Comparison of ENCODE assay signal across 19 cellular contexts in genomic region chr5:61115968-61116367, GRCh38. TPM values are rescaled to one million over a fixed set of nuclear protein-coding genes. Genes with fewer than 3 reads are reported as not detected.
DNase-seq lines count a peak whose midpoint lies in the region; ATAC-seq and TF ChIP-seq lines count a peak whose summit lies in the region.
"Had no signal": no experiment of that assay in that cellular context is flagged by ENCODE, and none has a peak within 500 bp of the region (broad histone marks: within the 10 kb centered on the region; RNA-seq: fewer than 3 reads in every experiment).

No MANE protein-coding gene starts in this region.

- peaks cover 7% of the 10 kb centered on the region for H3K9me3 Mint-ChIP-seq in stimulated activated memory B cell treated with anti-CD40 and anti-IgM and Interleukin-4, amounts not matched to agents 10 μg/mL and 1 μg/mL and 100 μg/mL, for 72 hours
- H3K9me3 Mint-ChIP-seq: HFFc6 had no signal

- H3K36me3 Mint-ChIP-seq in stimulated activated memory B cell treated with anti-CD40 and anti-IgM and Interleukin-4, amounts not matched to agents 10 μg/mL and 1 μg/mL and 100 μg/mL, for 72 hours = peaks cover 40% of the 10 kb centered on the region

- H3K79me2 ChIP-seq in smooth muscle cell (ENCODE audit: low read depth) = no peaks in the 10 kb centered on the region

- WGBS in smooth muscle cell (ENCODE audit: low lambda C conversion rate) = 96% methylated on average over 3 of the region's 3 CpGs

- no peaks in the 10 kb centered on the region for H3K9me3 ChIP-seq in smooth muscle cell (replicated peaks; ENCODE audit: low read depth)
- H3K9me3 ChIP-seq in uterus = no peaks in the 10 kb centered on the region

- no peak for DNase-seq in smooth muscle cell (lab: John Stamatoyannopoulos, UW; ENCODE audit: unreplicated experiment)
- no peak for DNase-seq in uterus
- no peak for DNase-seq in activated CD4-positive, alpha-beta T cell treated with anti-CD3 and anti-CD28 coated beads, Interleukin-2, amount 50 U/mL, for 1 hour
- DNase-seq: ACHN, EL, HFFc6, Karpas-422, NCI-H1105, NCI-H1694 treated with DMSO at 0.1 percent for 48 hours, NCI-H345, NCI-H526, OCI-M1, SIG-M5 had no signal

- no peak overlapping the region for H3K4me2 ChIP-seq in smooth muscle cell

- H3F3A ChIP-seq in smooth muscle cell (ENCODE audit: low read depth) = no peaks in the 10 kb centered on the region

- H3K4me1 ChIP-seq in smooth muscle cell (ENCODE audit: low read depth) = no peaks in the 10 kb centered on the region
- H3K4me1 ChIP-seq in uterus = no peaks in the 10 kb centered on the region

- H3K4me3 Mint-ChIP-seq in stimulated activated memory B cell treated with anti-CD40 and anti-IgM and Interleukin-4, amounts not matched to agents 10 μg/mL and 1 μg/mL and 100 μg/mL, for 72 hours = no peak overlapping the region
- H3K4me3 Mint-ChIP-seq: HFFc6; T-helper 1 cell treated with Interleukin-12 subunit alpha and Interleukin-12 subunit beta and Interleukin-4 antibody, amounts not matched to agents 30 μg/mL and 1 μg/mL, for 36 hours had no signal

- H3K4me3 ChIP-seq in smooth muscle cell (no peak overlapping the region), uterus (no peak overlapping the region)

- H3K27ac ChIP-seq in smooth muscle cell (ENCODE audit: low read depth) (no peak overlapping the region), uterus (no peak overlapping the region)

- H4K20me1 ChIP-seq in smooth muscle cell (ENCODE audit: low read depth) = no peaks in the 10 kb centered on the region

- no peak for TF ChIP-seq POLR2A in uterus (IDR thresholded peaks at IDR 0.05)

- H3K27me3 ChIP-seq in smooth muscle cell (ENCODE audit: low read depth) (no peaks in the 10 kb centered on the region), uterus (no peaks in the 10 kb centered on the region)

- no peak overlapping the region for H2AFZ ChIP-seq in smooth muscle cell (ENCODE audit: low read depth)

- H3K36me3 ChIP-seq in smooth muscle cell (ENCODE audit: low read depth) (no peaks in the 10 kb centered on the region), uterus (no peaks in the 10 kb centered on the region)

- peaks cover 16% of the 10 kb centered on the region for H3K4me1 Mint-ChIP-seq in stimulated activated memory B cell treated with anti-CD40 and anti-IgM and Interleukin-4, amounts not matched to agents 10 μg/mL and 1 μg/mL and 100 μg/mL, for 72 hours

- no peaks in the 10 kb centered on the region for H3K27me3 Mint-ChIP-seq in stimulated activated memory B cell treated with anti-CD40 and anti-IgM and Interleukin-4, amounts not matched to agents 10 μg/mL and 1 μg/mL and 100 μg/mL, for 72 hours

- TF ChIP-seq CTCF in smooth muscle cell (IDR thresholded peaks at IDR 0.05; ENCODE audit: borderline replicate concordance, insufficient read depth, poor library complexity, severe bottlenecking) (no peak), uterus (IDR thresholded peaks at IDR 0.05) (no peak)

- H3K27ac Mint-ChIP-seq in stimulated activated memory B cell treated with anti-CD40 and anti-IgM and Interleukin-4, amounts not matched to agents 10 μg/mL and 1 μg/mL and 100 μg/mL, for 72 hours = no peak overlapping the region
- H3K27ac Mint-ChIP-seq: HFFc6; T-helper 1 cell treated with Interleukin-12 subunit alpha and Interleukin-12 subunit beta and Interleukin-4 antibody, amounts not matched to agents 30 μg/mL and 1 μg/mL, for 36 hours had no signal

- ATAC-seq in GM18868 (IDR thresholded peaks at IDR 0.05; ENCODE audit: unreplicated experiment) (peak; percentile 92), GM21423 (IDR thresholded peaks at IDR 0.05; ENCODE audit: unreplicated experiment) (peak; percentile 55), HG02938 (IDR thresholded peaks at IDR 0.05; ENCODE audit: unreplicated experiment) (peak; percentile 75), HG03159 (IDR thresholded peaks at IDR 0.05; ENCODE audit: unreplicated experiment) (no peak)
- peak; percentile 56 for ATAC-seq in stimulated activated memory B cell treated with anti-CD40 and anti-IgM and Interleukin-4, amounts not matched to agents 10 μg/mL and 1 μg/mL and 100 μg/mL, for 72 hours

- H3K9ac ChIP-seq in smooth muscle cell (ENCODE audit: low read depth) = no peak overlapping the region

- intact Hi-C loops in uterus (cut with DNase I; ENCODE audit: low total_unique reads) = no loop called here

RNA-seq across cellular contexts. Expression of gene SMIM15, which starts 46.3 kb away (rescaled TPM):
- total RNA-seq in smooth muscle cell (47.5 and 52.2 TPM in 2 replicates), uterus (10 to 100 TPM; 11.3 to 41.4 (median 24.3) TPM)
- 46.5 and 51.4 TPM in 2 replicates for polyA plus RNA-seq in smooth muscle cell
